ENCODE assay signal across 12 cellular contexts in genomic region chr15:49902791-49903481, GRCh38.
DNase-seq lines count a peak whose midpoint lies in the region; ATAC-seq and TF ChIP-seq lines count a peak whose summit lies in the region.
"Had no signal": no experiment of that assay in that cellular context is flagged by ENCODE, and none has a peak within 500 bp of the region (broad histone marks: within the 10 kb centered on the region; RNA-seq: fewer than 3 reads in every experiment).

No MANE protein-coding gene starts in this region.

- 11% methylated on average over 7 of the region's 7 CpGs for WGBS in prostate gland

- no peak overlapping the region for H3K4me3 ChIP-seq in right atrium auricular region
- no peak overlapping the region for H3K4me3 ChIP-seq in prostate gland

- no peaks in the 10 kb centered on the region for H3K36me3 ChIP-seq in right atrium auricular region
- no peaks in the 10 kb centered on the region for H3K36me3 ChIP-seq in prostate gland

- ATAC-seq in HG02759 (IDR thresholded peaks at IDR 0.05; ENCODE audit: unreplicated experiment) (no peak), HG02852 (IDR thresholded peaks at IDR 0.05; ENCODE audit: unreplicated experiment) (no peak)
- ATAC-seq: naive thymus-derived CD8-positive, alpha-beta T cell had no signal

- no peak for TF ChIP-seq POLR2A in prostate gland (IDR thresholded peaks at IDR 0.05)

- TF ChIP-seq CTCF in right atrium auricular region (IDR thresholded peaks at IDR 0.05): no peak
- no peak for TF ChIP-seq CTCF in prostate gland (IDR thresholded peaks at IDR 0.05)

- H3K4me1 ChIP-seq in right atrium auricular region (peaks cover 0 to 42% of the 10 kb centered on the region in 2 donors), prostate gland (replicated peaks) (no peaks in the 10 kb centered on the region)

- DNase-seq in AG08395 (ENCODE audit: low spot score) (peak; percentile 63), astrocyte of the hippocampus (ENCODE audit: low read depth, low spot score) (peak; percentile 25), right atrium auricular region (ENCODE audit: low spot score) (no peak), prostate gland (ENCODE audit: low spot score) (no peak), cerebellum (ENCODE audit: low spot score) (no peak), KBM-7 (no peak)
- DNase-seq: activated gamma-delta T cell; AML-193; naive thymus-derived CD8-positive, alpha-beta T cell; NK-92 treated with Interleukin-12 subunit alpha and Interleukin-12 subunit beta, amount 100 ng/mL, for 24 hours had no signal

- in situ Hi-C loops in KBM-7 (cut with MboI; ENCODE audit: low pct_unique_long_range_greater_than_20kb, low sequenced_read_pairs): no loop called here

- H3K9me3 ChIP-seq in right atrium auricular region: no peaks in the 10 kb centered on the region
- no peaks in the 10 kb centered on the region for H3K9me3 ChIP-seq in prostate gland

- no peaks in the 10 kb centered on the region for H3K27me3 ChIP-seq in right atrium auricular region
- peaks cover 2% of the 10 kb centered on the region for H3K27me3 ChIP-seq in prostate gland (replicated peaks; ENCODE audit: insufficient read depth)

- H3K27ac ChIP-seq in right atrium auricular region (peak overlapping the region; percentile 47 to 83), prostate gland (peak overlapping the region; percentile 5 to 35)

- intact Hi-C loops in prostate gland (cut with DNase I): loop anchor here (5.0 kb wide), 5 partner anchors 84 to 666 kb away; partner anchors contain the start of genes DTWD1, FAM227B and FGF7

Comparison
In these comparisons a context has a peak if more than half of its experiments do, and no peak if none do; other contexts are left out.
1. DNase-seq: peak in AG08395 (single experiment) and astrocyte of the hippocampus (single experiment); none in right atrium auricular region (single experiment), prostate gland (single experiment), cerebellum (single experiment) and KBM-7 (single experiment).